1 cellular context compared by ENCODE assay signal in the genomic region with DNA sequence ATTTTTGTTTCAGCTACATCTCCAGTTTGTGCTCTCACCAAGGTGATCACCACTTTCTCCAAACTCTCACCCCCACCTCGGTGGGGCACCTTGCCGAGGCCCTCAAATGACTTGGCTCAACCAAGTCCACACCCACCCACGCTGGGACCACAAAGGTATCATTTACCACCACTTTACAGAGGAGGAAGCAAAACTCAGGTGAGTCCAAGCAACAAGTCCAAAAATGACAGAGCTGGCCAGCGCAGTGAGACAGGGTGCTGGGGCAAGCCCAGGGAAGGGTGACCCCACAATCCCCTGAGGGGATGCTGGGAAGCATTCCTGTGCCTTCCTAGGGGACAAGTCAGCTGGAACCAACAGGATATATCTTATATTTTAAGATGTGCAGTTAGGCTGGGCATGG.
TF ChIP-seq lines count a peak whose summit lies in the region.

No MANE protein-coding gene starts in this region.

TF ChIP-seq in GM23338, 12 proteins besides CTCF, POLR2A, EP300 and RAD21 (continued from another document):
- TF ChIP-seq, protein P1, sequence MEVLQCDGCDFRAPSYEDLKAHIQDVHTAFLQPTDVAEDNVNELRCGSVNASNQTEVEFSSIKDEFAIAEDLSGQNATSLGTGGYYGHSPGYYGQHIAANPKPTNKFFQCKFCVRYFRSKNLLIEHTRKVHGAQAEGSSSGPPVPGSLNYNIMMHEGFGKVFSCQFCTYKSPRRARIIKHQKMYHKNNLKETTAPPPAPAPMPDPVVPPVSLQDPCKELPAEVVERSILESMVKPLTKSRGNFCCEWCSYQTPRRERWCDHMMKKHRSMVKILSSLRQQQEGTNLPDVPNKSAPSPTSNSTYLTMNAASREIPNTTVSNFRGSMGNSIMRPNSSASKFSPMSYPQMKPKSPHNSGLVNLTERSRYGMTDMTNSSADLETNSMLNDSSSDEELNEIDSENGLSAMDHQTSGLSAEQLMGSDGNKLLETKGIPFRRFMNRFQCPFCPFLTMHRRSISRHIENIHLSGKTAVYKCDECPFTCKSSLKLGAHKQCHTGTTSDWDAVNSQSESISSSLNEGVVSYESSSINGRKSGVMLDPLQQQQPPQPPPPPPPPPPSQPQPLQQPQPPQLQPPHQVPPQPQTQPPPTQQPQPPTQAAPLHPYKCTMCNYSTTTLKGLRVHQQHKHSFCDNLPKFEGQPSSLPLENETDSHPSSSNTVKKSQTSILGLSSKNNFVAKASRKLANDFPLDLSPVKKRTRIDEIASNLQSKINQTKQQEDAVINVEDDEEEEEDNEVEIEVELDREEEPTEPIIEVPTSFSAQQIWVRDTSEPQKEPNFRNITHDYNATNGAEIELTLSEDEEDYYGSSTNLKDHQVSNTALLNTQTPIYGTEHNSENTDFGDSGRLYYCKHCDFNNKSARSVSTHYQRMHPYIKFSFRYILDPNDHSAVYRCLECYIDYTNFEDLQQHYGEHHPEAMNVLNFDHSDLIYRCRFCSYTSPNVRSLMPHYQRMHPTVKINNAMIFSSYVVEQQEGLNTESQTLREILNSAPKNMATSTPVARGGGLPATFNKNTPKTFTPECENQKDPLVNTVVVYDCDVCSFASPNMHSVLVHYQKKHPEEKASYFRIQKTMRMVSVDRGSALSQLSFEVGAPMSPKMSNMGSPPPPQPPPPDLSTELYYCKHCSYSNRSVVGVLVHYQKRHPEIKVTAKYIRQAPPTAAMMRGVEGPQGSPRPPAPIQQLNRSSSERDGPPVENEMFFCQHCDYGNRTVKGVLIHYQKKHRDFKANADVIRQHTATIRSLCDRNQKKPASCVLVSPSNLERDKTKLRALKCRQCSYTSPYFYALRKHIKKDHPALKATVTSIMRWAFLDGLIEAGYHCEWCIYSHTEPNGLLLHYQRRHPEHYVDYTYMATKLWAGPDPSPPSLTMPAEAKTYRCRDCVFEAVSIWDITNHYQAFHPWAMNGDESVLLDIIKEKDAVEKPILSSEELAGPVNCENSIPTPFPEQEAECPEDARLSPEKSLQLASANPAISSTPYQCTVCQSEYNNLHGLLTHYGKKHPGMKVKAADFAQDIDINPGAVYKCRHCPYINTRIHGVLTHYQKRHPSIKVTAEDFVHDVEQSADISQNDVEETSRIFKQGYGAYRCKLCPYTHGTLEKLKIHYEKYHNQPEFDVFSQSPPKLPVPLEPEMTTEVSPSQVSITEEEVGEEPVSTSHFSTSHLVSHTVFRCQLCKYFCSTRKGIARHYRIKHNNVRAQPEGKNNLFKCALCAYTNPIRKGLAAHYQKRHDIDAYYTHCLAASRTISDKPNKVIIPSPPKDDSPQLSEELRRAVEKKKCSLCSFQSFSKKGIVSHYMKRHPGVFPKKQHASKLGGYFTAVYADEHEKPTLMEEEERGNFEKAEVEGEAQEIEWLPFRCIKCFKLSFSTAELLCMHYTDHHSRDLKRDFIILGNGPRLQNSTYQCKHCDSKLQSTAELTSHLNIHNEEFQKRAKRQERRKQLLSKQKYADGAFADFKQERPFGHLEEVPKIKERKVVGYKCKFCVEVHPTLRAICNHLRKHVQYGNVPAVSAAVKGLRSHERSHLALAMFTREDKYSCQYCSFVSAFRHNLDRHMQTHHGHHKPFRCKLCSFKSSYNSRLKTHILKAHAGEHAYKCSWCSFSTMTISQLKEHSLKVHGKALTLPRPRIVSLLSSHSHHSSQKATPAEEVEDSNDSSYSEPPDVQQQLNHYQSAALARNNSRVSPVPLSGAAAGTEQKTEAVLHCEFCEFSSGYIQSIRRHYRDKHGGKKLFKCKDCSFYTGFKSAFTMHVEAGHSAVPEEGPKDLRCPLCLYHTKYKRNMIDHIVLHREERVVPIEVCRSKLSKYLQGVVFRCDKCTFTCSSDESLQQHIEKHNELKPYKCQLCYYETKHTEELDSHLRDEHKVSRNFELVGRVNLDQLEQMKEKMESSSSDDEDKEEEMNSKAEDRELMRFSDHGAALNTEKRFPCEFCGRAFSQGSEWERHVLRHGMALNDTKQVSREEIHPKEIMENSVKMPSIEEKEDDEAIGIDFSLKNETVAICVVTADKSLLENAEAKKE (CRISPR knock-in tag; IDR thresholded peaks at IDR 0.05) = no peak
- TF ChIP-seq, protein P2, sequence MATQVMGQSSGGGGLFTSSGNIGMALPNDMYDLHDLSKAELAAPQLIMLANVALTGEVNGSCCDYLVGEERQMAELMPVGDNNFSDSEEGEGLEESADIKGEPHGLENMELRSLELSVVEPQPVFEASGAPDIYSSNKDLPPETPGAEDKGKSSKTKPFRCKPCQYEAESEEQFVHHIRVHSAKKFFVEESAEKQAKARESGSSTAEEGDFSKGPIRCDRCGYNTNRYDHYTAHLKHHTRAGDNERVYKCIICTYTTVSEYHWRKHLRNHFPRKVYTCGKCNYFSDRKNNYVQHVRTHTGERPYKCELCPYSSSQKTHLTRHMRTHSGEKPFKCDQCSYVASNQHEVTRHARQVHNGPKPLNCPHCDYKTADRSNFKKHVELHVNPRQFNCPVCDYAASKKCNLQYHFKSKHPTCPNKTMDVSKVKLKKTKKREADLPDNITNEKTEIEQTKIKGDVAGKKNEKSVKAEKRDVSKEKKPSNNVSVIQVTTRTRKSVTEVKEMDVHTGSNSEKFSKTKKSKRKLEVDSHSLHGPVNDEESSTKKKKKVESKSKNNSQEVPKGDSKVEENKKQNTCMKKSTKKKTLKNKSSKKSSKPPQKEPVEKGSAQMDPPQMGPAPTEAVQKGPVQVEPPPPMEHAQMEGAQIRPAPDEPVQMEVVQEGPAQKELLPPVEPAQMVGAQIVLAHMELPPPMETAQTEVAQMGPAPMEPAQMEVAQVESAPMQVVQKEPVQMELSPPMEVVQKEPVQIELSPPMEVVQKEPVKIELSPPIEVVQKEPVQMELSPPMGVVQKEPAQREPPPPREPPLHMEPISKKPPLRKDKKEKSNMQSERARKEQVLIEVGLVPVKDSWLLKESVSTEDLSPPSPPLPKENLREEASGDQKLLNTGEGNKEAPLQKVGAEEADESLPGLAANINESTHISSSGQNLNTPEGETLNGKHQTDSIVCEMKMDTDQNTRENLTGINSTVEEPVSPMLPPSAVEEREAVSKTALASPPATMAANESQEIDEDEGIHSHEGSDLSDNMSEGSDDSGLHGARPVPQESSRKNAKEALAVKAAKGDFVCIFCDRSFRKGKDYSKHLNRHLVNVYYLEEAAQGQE (IDR thresholded peaks at IDR 0.05; ENCODE audit: unreplicated experiment) = no peak
- TF ChIP-seq NANOG (IDR thresholded peaks at IDR 0.05; ENCODE audit: borderline replicate concordance) (no peak), STAT1 (IDR thresholded peaks at IDR 0.05; ENCODE audit: unreplicated experiment) (no peak), EZH2phosphoT487 (IDR thresholded peaks at IDR 0.05; ENCODE audit: unreplicated experiment) (no peak), ZNF114 (CRISPR knock-in tag; IDR thresholded peaks at IDR 0.05) (no peak), EZH2 (IDR thresholded peaks at IDR 0.05; ENCODE audit: low read depth, unreplicated experiment) (no peak), POLR2AphosphoS5 (IDR thresholded peaks at IDR 0.05; ENCODE audit: low read depth) (no peak)
- TF ChIP-seq, protein P3, sequence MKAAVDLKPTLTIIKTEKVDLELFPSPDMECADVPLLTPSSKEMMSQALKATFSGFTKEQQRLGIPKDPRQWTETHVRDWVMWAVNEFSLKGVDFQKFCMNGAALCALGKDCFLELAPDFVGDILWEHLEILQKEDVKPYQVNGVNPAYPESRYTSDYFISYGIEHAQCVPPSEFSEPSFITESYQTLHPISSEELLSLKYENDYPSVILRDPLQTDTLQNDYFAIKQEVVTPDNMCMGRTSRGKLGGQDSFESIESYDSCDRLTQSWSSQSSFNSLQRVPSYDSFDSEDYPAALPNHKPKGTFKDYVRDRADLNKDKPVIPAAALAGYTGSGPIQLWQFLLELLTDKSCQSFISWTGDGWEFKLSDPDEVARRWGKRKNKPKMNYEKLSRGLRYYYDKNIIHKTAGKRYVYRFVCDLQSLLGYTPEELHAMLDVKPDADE (IDR thresholded peaks at IDR 0.05) = no peak
